Comparison of ENCODE assay signal across 8 cellular contexts in the genomic region with DNA sequence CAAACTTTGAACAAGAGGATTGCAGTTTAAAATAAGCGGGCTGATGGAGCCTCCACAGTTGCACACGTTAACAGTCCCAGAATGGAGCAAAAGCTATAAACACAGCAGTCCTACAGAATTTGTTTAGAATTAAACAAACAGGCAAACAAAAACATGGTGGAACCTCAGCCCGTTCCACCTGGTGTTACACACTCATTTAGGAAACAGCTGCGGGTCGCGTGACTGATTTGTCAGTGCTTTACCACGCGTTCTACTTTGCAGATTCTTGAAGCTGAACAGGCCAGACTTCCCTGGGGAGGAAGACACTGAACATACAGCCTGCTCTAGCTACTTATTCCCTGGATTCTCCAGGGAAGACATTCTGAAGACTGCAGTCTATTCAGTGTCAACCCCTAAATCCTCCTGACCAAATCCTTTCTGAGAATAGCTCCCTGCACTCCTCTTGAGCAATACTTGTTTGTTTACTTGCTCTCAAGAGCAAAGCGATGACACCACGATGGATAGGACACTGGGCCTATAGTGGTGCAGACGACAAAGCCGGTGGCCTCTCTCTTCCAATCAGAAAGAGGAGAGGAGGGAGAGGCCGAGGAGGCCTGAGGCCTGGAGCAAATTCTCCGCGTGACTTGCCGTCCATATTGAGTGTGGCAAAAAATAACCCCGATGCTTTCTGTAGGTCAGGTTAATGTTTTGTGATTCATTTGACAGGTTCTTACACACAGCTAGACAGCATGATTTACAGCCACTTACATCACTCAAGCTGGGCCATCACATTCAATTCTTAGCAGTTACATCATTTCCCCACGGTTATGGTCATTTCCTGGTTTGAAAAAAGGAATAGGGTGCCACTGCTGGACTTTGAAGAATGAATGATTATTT. TPM values are rescaled to one million over a fixed set of nuclear protein-coding genes. Genes with fewer than 3 reads are reported as not detected.
DNase-seq lines count a peak whose midpoint lies in the region; ATAC-seq and TF ChIP-seq lines count a peak whose summit lies in the region.

No MANE protein-coding gene starts in this region.

- peak in 1 of 2 donors; percentile 78 for TF ChIP-seq POLR2A in vagina (IDR thresholded peaks at IDR 0.05)

- in situ Hi-C loops in astrocyte of the cerebellum (cut with HindIII; ENCODE audit: low sequenced_read_pairs) = no loop called here

- H3K27me3 ChIP-seq in vagina = no peaks in the 10 kb centered on the region

- intact Hi-C loops in vagina (cut with DNase I) = no loop called here

- peaks cover 43% of the 10 kb centered on the region for H3K4me1 ChIP-seq in vagina

- H3K9me3 ChIP-seq in vagina = no peaks in the 10 kb centered on the region

- no peak for TF ChIP-seq CTCF in astrocyte of the cerebellum (IDR thresholded peaks at IDR 0.05; ENCODE audit: low read depth, low read length, missing control alignments)
- no peak for TF ChIP-seq CTCF in vagina (IDR thresholded peaks at IDR 0.05)

- H3K4me3 ChIP-seq in astrocyte of the cerebellum (ENCODE audit: low read depth, low read length) = no peak overlapping the region
- peak overlapping the region; percentile 21 to 41 for H3K4me3 ChIP-seq in vagina

- no peaks in the 10 kb centered on the region for H3K36me3 ChIP-seq in vagina

- ATAC-seq in GM18511 (IDR thresholded peaks at IDR 0.05; ENCODE audit: unreplicated experiment) (peak; percentile 56), HG03025 (IDR thresholded peaks at IDR 0.05; ENCODE audit: low FRiP score, unreplicated experiment) (peak; percentile 47)

- DNase-seq in NCI-H2029 (lab: John Stamatoyannopoulos, UW) (peak; percentile 95), T-helper 22 cell (ENCODE audit: low read depth) (peak; percentile 88), astrocyte of the cerebellum (ENCODE audit: low read depth) (peak; percentile 91), hepatic stellate cell (ENCODE audit: low spot score) (peak; percentile 98), putamen (ENCODE audit: low spot score) (peak; percentile 99), vagina (ENCODE audit: extremely low spot score in 2 of 2) (peak; percentile 99 to 100)

- peak overlapping the region; percentile 98 for H3K27ac ChIP-seq in vagina

RNA-seq across cellular contexts. Expression of a gene that starts 4.0 kb away (rescaled TPM):
- 44.9 TPM for total RNA-seq in vagina

RNA-seq across cellular contexts. Expression of a gene that starts 4.6 kb away (rescaled TPM):
- 93.3 TPM for total RNA-seq in vagina
